Comparison of ENCODE assay signal across 11 cellular contexts in genomic region chr12:13536219-13536910, GRCh38.
A peak's percentile ranks its signal among the peaks of the same experiment; 100 is the strongest.
DNase-seq lines count a peak whose midpoint lies in the region; ATAC-seq, FAIRE-seq and TF ChIP-seq lines count a peak whose summit lies in the region.
"Had no signal": no experiment of that assay in that cellular context is flagged by ENCODE, and none has a peak within 500 bp of the region (broad histone marks: within the 10 kb centered on the region; RNA-seq: fewer than 3 reads in every experiment).

No MANE protein-coding gene starts in this region.

- ATAC-seq in GM18861 (IDR thresholded peaks at IDR 0.05; ENCODE audit: unreplicated experiment) (peak; percentile 97), GM21367 (IDR thresholded peaks at IDR 0.05; ENCODE audit: unreplicated experiment) (peak; percentile 98), HG03095 (IDR thresholded peaks at IDR 0.05; ENCODE audit: unreplicated experiment) (peak; percentile 96), GM12878 (peak; percentile 93), psoas muscle (no peak)
- ATAC-seq: left cardiac atrium had no signal

- intact Hi-C loops in GM12878 (cut with micrococcal nuclease; ENCODE audit: unreplicated experiment) (loop anchor here (1.0 to 2.0 kb wide), 3 partner anchors 94 to 174 kb away; no protein-coding TSS in a partner anchor), psoas muscle (cut with DNase I) (loop anchor here (5.0 to 10.0 kb wide), 2 partner anchors 174 to 252 kb away; no protein-coding TSS in a partner anchor)

- H3K27me3 ChIP-seq in GM12878 (replicated peaks in 1 of 2; ENCODE audit: control insufficient read depth in 2 of 2, insufficient read depth in 2 of 2, low read length in 1 of 2) (peaks cover 0 to 3% of the 10 kb centered on the region in 2 experiments; a peak in 1 of 4 replicates), psoas muscle (ENCODE audit: insufficient read depth in 3 of 3, low read length in 2 of 3) (no peaks in the 10 kb centered on the region)

- RAD21 ChIA-PET in GM12878 (lab: Charles Lee; ENCODE audit: unreplicated experiment): interaction anchor here (0.8 to 7.6 kb wide), 13 partner anchors 9 to 174 kb away, joined by 3 to 72 read pairs (median 5); no protein-coding TSS in a partner anchor

- peak overlapping the region; percentile 33 for H3K4me2 ChIP-seq in GM12878 (ENCODE audit: control insufficient read depth, insufficient read depth)

- in situ Hi-C loops in GM12878 (cut with MboI): no loop called here

- no TSS peak for BruUV-seq in GM12878 (replicated peaks; lab: Mats Ljungman, UMichigan)

- POLR2A ChIA-PET in GM12878 (lab: Charles Lee): interaction anchor here (1.2 to 2.9 kb wide), 2 partner anchors 12 to 55 kb away, joined by 3 to 12 read pairs; no protein-coding TSS in a partner anchor

- SMC1A ChIA-PET in GM12878 (lab: Charles Lee; ENCODE audit: uncharacterized antibody, unreplicated experiment): interaction anchor here (0.8 to 8.4 kb wide), 16 partner anchors 11 to 174 kb away, joined by 3 to 88 read pairs (median 4); no protein-coding TSS in a partner anchor

- H4K20me1 ChIP-seq in GM12878 (ENCODE audit: control insufficient read depth, insufficient read depth): no peaks in the 10 kb centered on the region

- FAIRE-seq in GM12878 (lab: Jason Lieb, UNC): peak; percentile 27

- peak in 1 of 2 experiments; percentile 22; a peak in 1 of 4 replicates for TF ChIP-seq EP300 in GM12878 (IDR thresholded peaks at IDR 0.05; ENCODE audit: borderline replicate concordance in 1 of 2, control insufficient read depth in 1 of 2, low read depth in 2 of 2, low read length in 2 of 2)

- H3K27ac ChIP-seq in GM12878 (ENCODE audit: control insufficient read depth, insufficient read depth) (no peak overlapping the region), psoas muscle (no peak overlapping the region)
- H3K27ac ChIP-seq: epithelial cell of prostate had no signal

- no peak for TF ChIP-seq POLR2A in GM12878 (IDR thresholded peaks at IDR 0.05; ENCODE audit: low read depth, low read length)

- no peaks in the 10 kb centered on the region for H3K36me3 ChIP-seq in GM12878 (ENCODE audit: control insufficient read depth in 2 of 2, insufficient read depth in 2 of 2, low read length in 1 of 2)
- no peaks in the 10 kb centered on the region for H3K36me3 ChIP-seq in psoas muscle (ENCODE audit: insufficient read depth in 1 of 2, low read depth in 1 of 2)

- DNase-seq in GM12878 (ENCODE audit: low read depth, low spot score) (peak; percentile 60), psoas muscle (no peak), HuH-7.5 (ENCODE audit: low spot score) (no peak), DMS 273 treated with DMSO at 0.1 percent for 48 hours (lab: John Stamatoyannopoulos, UW) (no peak), GDM1 (lab: John Stamatoyannopoulos, UW) (no peak)
- DNase-seq: activated naive CD8-positive, alpha-beta T cell treated with anti-CD3 and anti-CD28 coated beads, Interleukin-2, amount 10 ng/mL, durations not matched to agents 7 days and 5 days; left cardiac atrium had no signal

- no peaks in the 10 kb centered on the region for H3K9me3 ChIP-seq in GM12878 (replicated peaks; ENCODE audit: control insufficient read depth, insufficient read depth, low read length)
- no peaks in the 10 kb centered on the region for H3K9me3 ChIP-seq in psoas muscle

- no peaks in the 10 kb centered on the region for H3K79me2 ChIP-seq in GM12878 (ENCODE audit: control insufficient read depth, insufficient read depth, low read length)

- WGBS in GM12878 (ENCODE audit: insufficient coverage, insufficient replicate concordance, low lambda C conversion rate, missing lambda C conversion rate): 3% methylated on average over 7 of the region's 7 CpGs
- WGBS in psoas muscle, 3 donors: 69 to 71% (median 69%) methylated on average over 7 of the region's 7 CpGs

- TF ChIP-seq RAD21 in GM12878 (IDR thresholded peaks at IDR 0.05; ENCODE audit: insufficient read depth, low read depth, low read length): no peak

- no peak overlapping the region for H3K9ac ChIP-seq in GM12878 (ENCODE audit: control insufficient read depth, insufficient read depth, low read length)

- TF ChIP-seq CTCF in GM12878 (IDR thresholded peaks at IDR 0.05 in 2 of 3, conservative IDR thresholded peaks at IDR 0.05 in 1 of 3; ENCODE audit: control insufficient read depth in 2 of 3, extremely low read depth in 1 of 3, insufficient read depth in 1 of 3, low read depth in 3 of 3, low read length in 3 of 3) (no peak), psoas muscle (IDR thresholded peaks at IDR 0.05) (no peak)

- peaks cover 21% of the 10 kb centered on the region for H3K4me1 ChIP-seq in GM12878 (ENCODE audit: control insufficient read depth, insufficient read depth, low read length)
- no peaks in the 10 kb centered on the region for H3K4me1 ChIP-seq in psoas muscle

- no peak overlapping the region for H2AFZ ChIP-seq in GM12878 (ENCODE audit: control insufficient read depth, low read depth, low read length)

- CTCF ChIA-PET in GM12878 (lab: Yijun Ruan, JAX): interaction anchor here (0.5 to 6.8 kb wide), 22 partner anchors 7 to 865 kb away, joined by 3 to 71 read pairs (median 6); no protein-coding TSS in a partner anchor

- H3K4me3 ChIP-seq in GM12878 (no peak overlapping the region), psoas muscle (no peak overlapping the region)

TF ChIP-seq in GM12878, 131 proteins besides CTCF, POLR2A, EP300 and RAD21 (continues in another document):
- TF ChIP-seq IKZF1 (conservative IDR thresholded peaks at IDR 0.05) (peak; percentile 76), CEBPB (IDR thresholded peaks at IDR 0.05; ENCODE audit: borderline replicate concordance in 1 of 2, low read depth in 2 of 2, low read length in 2 of 2) (no peak), YBX1 (IDR thresholded peaks at IDR 0.05) (no peak), PAX8 (IDR thresholded peaks at IDR 0.05) (no peak), BCL3 (IDR thresholded peaks at IDR 0.05; ENCODE audit: borderline replicate concordance, insufficient read depth, low read depth, low read length, poor library complexity, severe bottlenecking) (peak; percentile 51), TCF12 (IDR thresholded peaks at IDR 0.05; ENCODE audit: low read depth, low read length) (0 out of 2 replicates have a peak, but pooled peaks have one; percentile 11), ZSCAN29 (IDR thresholded peaks at IDR 0.05) (no peak), PML (IDR thresholded peaks at IDR 0.05; ENCODE audit: low read length) (no peak), IRF3 (IDR thresholded peaks at IDR 0.05) (peak; percentile 4; the same call in 1 of the 2 replicates), MEF2B (IDR thresholded peaks at IDR 0.05; ENCODE audit: partially characterized antibody, poor library complexity, severe bottlenecking) (peak; percentile 72), ATF7 (IDR thresholded peaks at IDR 0.05; ENCODE audit: low read depth) (peak; percentile 76), MTA2 (IDR thresholded peaks at IDR 0.05; ENCODE audit: low read depth) (peak; percentile 80), RUNX3 (IDR thresholded peaks at IDR 0.05; ENCODE audit: low read length) (peak; percentile 68), PKNOX1 (IDR thresholded peaks at IDR 0.05) (peak; percentile 22; the same call in 1 of the 2 replicates), DPF2 (IDR thresholded peaks at IDR 0.05) (peak; percentile 64), IKZF2 (IDR thresholded peaks at IDR 0.05) (peak; percentile 79 to 80; a peak in 3 of 4 replicates), NR2C2 (IDR thresholded peaks at IDR 0.05; ENCODE audit: borderline replicate concordance, control insufficient read depth, insufficient read length, low read depth) (no peak), POU2F2 (IDR thresholded peaks at IDR 0.05; ENCODE audit: borderline replicate concordance, low read depth, low read length) (peak; percentile 95; the same call in 2 of the 3 replicates), EED (IDR thresholded peaks at IDR 0.05; ENCODE audit: low read depth) (peak; percentile 45; the same call in 1 of the 2 replicates), PAX5 (IDR thresholded peaks at IDR 0.05; ENCODE audit: borderline replicate concordance, low read depth, low read length) (0 out of 2 replicates have a peak, but pooled peaks have one; percentile 14), BHLHE40 (IDR thresholded peaks at IDR 0.05; ENCODE audit: borderline replicate concordance in 1 of 2, low read depth in 2 of 2, low read length in 1 of 2) (peak; percentile 29 to 49; a peak in 2 of 4 replicates), ESRRA (IDR thresholded peaks at IDR 0.05; ENCODE audit: low read length) (no peak), ETV6 (conservative IDR thresholded peaks at IDR 0.05 in 1 of 2, IDR thresholded peaks at IDR 0.05 in 1 of 2; ENCODE audit: borderline replicate concordance in 1 of 2, low read depth in 1 of 2) (peak in 1 of 2 experiments; percentile 48; a peak in 1 of 4 replicates), NBN (IDR thresholded peaks at IDR 0.05) (peak; percentile 59; the same call in 1 of the 2 replicates)

Comparison
In these comparisons a context has a peak if more than half of its experiments do, and no peak if none do; other contexts are left out.
1. ATAC-seq: peak in GM18861 (single experiment), GM21367 (single experiment), HG03095 (single experiment) and GM12878 (single experiment); none in psoas muscle (0 of 4).